Comparison of ENCODE assay signal across 22 cellular contexts in genomic region chr18:79853303-79853992, GRCh38. TPM values are rescaled to one million over a fixed set of nuclear protein-coding genes. Genes with fewer than 3 reads are reported as not detected.
DNase-seq lines count a peak whose midpoint lies in the region; ATAC-seq and TF ChIP-seq lines count a peak whose summit lies in the region.
"Had no signal": no experiment of that assay in that cellular context is flagged by ENCODE, and none has a peak within 500 bp of the region (broad histone marks: within the 10 kb centered on the region; RNA-seq: fewer than 3 reads in every experiment).

No MANE protein-coding gene starts in this region.

- no peak overlapping the region for H3K9ac ChIP-seq in colonic mucosa (ENCODE audit: low read depth in 2 of 2, low read length in 2 of 2)
- H3K9ac ChIP-seq in neural progenitor cell, result no peak overlapping the region

- ATAC-seq in stimulated activated naive CD8-positive, alpha-beta T cell treated with anti-CD3 and anti-CD28 coated beads, Interleukin-15, amount 100 ng/mL, for 72 hours, result peak; percentile 29
- ATAC-seq in stimulated activated naive CD8-positive, alpha-beta T cell treated with anti-CD3 and anti-CD28 coated beads, Interleukin-15, Interleukin-2, amounts not matched to agents 100 U/mL and 50 U/mL, for 24 hours, result no peak
- ATAC-seq in stimulated activated naive B cell treated with anti-CD40 and anti-IgM and Interleukin-4, amounts not matched to agents 10 μg/mL and 1 μg/mL and 100 μg/mL, for 72 hours (replicated peaks), result no peak
- no peak for ATAC-seq in GM21367 (IDR thresholded peaks at IDR 0.05; ENCODE audit: unreplicated experiment)
- ATAC-seq in mucosa of descending colon, result no peak
- ATAC-seq: esophagus mucosa; stimulated activated memory B cell treated with anti-CD40 and anti-IgM and Interleukin-4, amounts not matched to agents 10 μg/mL and 1 μg/mL and 100 μg/mL, for 72 hours had no signal

- no peaks in the 10 kb centered on the region for H3K79me2 ChIP-seq in neural progenitor cell (ENCODE audit: low read depth)
- H3K79me2 ChIP-seq: hepatocyte had no signal

- no peak overlapping the region for H3K27ac ChIP-seq in colonic mucosa
- no peak overlapping the region for H3K27ac ChIP-seq in neural progenitor cell
- H3K27ac ChIP-seq: hepatocyte, RWPE1, SK-N-MC had no signal

- no peak overlapping the region for H3K4me2 ChIP-seq in neural progenitor cell
- H3K4me2 ChIP-seq: hepatocyte, smooth muscle cell had no signal

- no peaks in the 10 kb centered on the region for H3K36me3 Mint-ChIP-seq in neural progenitor cell
- H3K36me3 Mint-ChIP-seq in stimulated activated naive B cell treated with anti-CD40 and anti-IgM and Interleukin-4, amounts not matched to agents 10 μg/mL and 1 μg/mL and 100 μg/mL, for 72 hours, result no peaks in the 10 kb centered on the region
- H3K36me3 Mint-ChIP-seq: CD4-positive, CD25-positive, alpha-beta regulatory T cell; stimulated activated memory B cell treated with anti-CD40 and anti-IgM and Interleukin-4, amounts not matched to agents 10 μg/mL and 1 μg/mL and 100 μg/mL, for 72 hours had no signal

- no peak overlapping the region for H3K27ac Mint-ChIP-seq in stimulated activated naive CD8-positive, alpha-beta T cell treated with anti-CD3 and anti-CD28 coated beads, Interleukin-15, amount 100 ng/mL, for 72 hours
- H3K27ac Mint-ChIP-seq in neural progenitor cell, result peak overlapping the region; percentile 74
- no peak overlapping the region for H3K27ac Mint-ChIP-seq in stimulated activated naive B cell treated with anti-CD40 and anti-IgM and Interleukin-4, amounts not matched to agents 10 μg/mL and 1 μg/mL and 100 μg/mL, for 72 hours
- H3K27ac Mint-ChIP-seq: CD4-positive, CD25-positive, alpha-beta regulatory T cell; H9; stimulated activated memory B cell treated with anti-CD40 and anti-IgM and Interleukin-4, amounts not matched to agents 10 μg/mL and 1 μg/mL and 100 μg/mL, for 72 hours; T-helper 1 cell treated with Interleukin-12 subunit alpha and Interleukin-12 subunit beta and Interleukin-4 antibody, amounts not matched to agents 30 μg/mL and 1 μg/mL, for 36 hours had no signal

- intact Hi-C loops in colonic mucosa (cut with DNase I), result no loop called here
- intact Hi-C loops in mucosa of descending colon (cut with DNase I, micrococcal nuclease), result no loop called here

- H3K4me1 Mint-ChIP-seq in stimulated activated naive CD8-positive, alpha-beta T cell treated with anti-CD3 and anti-CD28 coated beads, Interleukin-15, amount 100 ng/mL, for 72 hours, result peaks cover 8% of the 10 kb centered on the region
- peaks cover 8% of the 10 kb centered on the region for H3K4me1 Mint-ChIP-seq in neural progenitor cell
- peaks cover 18 to 42% of the 10 kb centered on the region in 2 donors for H3K4me1 Mint-ChIP-seq in stimulated activated naive B cell treated with anti-CD40 and anti-IgM and Interleukin-4, amounts not matched to agents 10 μg/mL and 1 μg/mL and 100 μg/mL, for 72 hours

- no peak overlapping the region for H3K4me3 Mint-ChIP-seq in stimulated activated naive CD8-positive, alpha-beta T cell treated with anti-CD3 and anti-CD28 coated beads, Interleukin-15, amount 100 ng/mL, for 72 hours
- no peak overlapping the region for H3K4me3 Mint-ChIP-seq in neural progenitor cell
- H3K4me3 Mint-ChIP-seq in stimulated activated naive B cell treated with anti-CD40 and anti-IgM and Interleukin-4, amounts not matched to agents 10 μg/mL and 1 μg/mL and 100 μg/mL, for 72 hours, result no peak overlapping the region
- H3K4me3 Mint-ChIP-seq: CD4-positive, CD25-positive, alpha-beta regulatory T cell; H9; neural crest cell; stimulated activated memory B cell treated with anti-CD40 and anti-IgM and Interleukin-4, amounts not matched to agents 10 μg/mL and 1 μg/mL and 100 μg/mL, for 72 hours; T-helper 1 cell treated with Interleukin-12 subunit alpha and Interleukin-12 subunit beta and Interleukin-4 antibody, amounts not matched to agents 30 μg/mL and 1 μg/mL, for 36 hours had no signal

- H3K9me3 Mint-ChIP-seq in stimulated activated naive CD8-positive, alpha-beta T cell treated with anti-CD3 and anti-CD28 coated beads, Interleukin-15, amount 100 ng/mL, for 72 hours, result no peaks in the 10 kb centered on the region
- H3K9me3 Mint-ChIP-seq in neural progenitor cell, result no peaks in the 10 kb centered on the region
- H3K9me3 Mint-ChIP-seq in stimulated activated naive B cell treated with anti-CD40 and anti-IgM and Interleukin-4, amounts not matched to agents 10 μg/mL and 1 μg/mL and 100 μg/mL, for 72 hours, result no peaks in the 10 kb centered on the region
- H3K9me3 Mint-ChIP-seq: H9; neural crest cell; stimulated activated memory B cell treated with anti-CD40 and anti-IgM and Interleukin-4, amounts not matched to agents 10 μg/mL and 1 μg/mL and 100 μg/mL, for 72 hours; T-helper 1 cell treated with Interleukin-12 subunit alpha and Interleukin-12 subunit beta and Interleukin-4 antibody, amounts not matched to agents 30 μg/mL and 1 μg/mL, for 36 hours had no signal

- no peaks in the 10 kb centered on the region for H4K20me1 ChIP-seq in neural progenitor cell (ENCODE audit: low read depth)

- no peak overlapping the region for H3K4me3 ChIP-seq in colonic mucosa
- no peak overlapping the region for H3K4me3 ChIP-seq in neural progenitor cell
- no peak overlapping the region for H3K4me3 ChIP-seq in mucosa of descending colon
- H3K4me3 ChIP-seq: hepatocyte, SK-N-MC, smooth muscle cell had no signal

- TF ChIP-seq CTCF in colonic mucosa (IDR thresholded peaks at IDR 0.05) (no peak), neural progenitor cell (IDR thresholded peaks at IDR 0.05) (no peak), mucosa of descending colon (IDR thresholded peaks at IDR 0.05) (no peak)

- H3K27me3 ChIP-seq in colonic mucosa (no peaks in the 10 kb centered on the region), neural progenitor cell (peaks cover 21% of the 10 kb centered on the region)
- H3K27me3 ChIP-seq: hepatocyte had no signal

- H3K4me1 ChIP-seq in colonic mucosa, result no peaks in the 10 kb centered on the region
- no peaks in the 10 kb centered on the region for H3K4me1 ChIP-seq in neural progenitor cell
- no peaks in the 10 kb centered on the region for H3K4me1 ChIP-seq in mucosa of descending colon (ENCODE audit: low read depth)

- H3F3A ChIP-seq in neural progenitor cell (ENCODE audit: low read depth), result peaks cover 13% of the 10 kb centered on the region

- H2AFZ ChIP-seq in neural progenitor cell (replicated peaks), result no peak overlapping the region
- H2AFZ ChIP-seq: hepatocyte had no signal

- H3K27me3 Mint-ChIP-seq in stimulated activated naive CD8-positive, alpha-beta T cell treated with anti-CD3 and anti-CD28 coated beads, Interleukin-15, amount 100 ng/mL, for 72 hours, result peaks cover 14% of the 10 kb centered on the region
- H3K27me3 Mint-ChIP-seq in neural progenitor cell (ENCODE audit: insufficient read depth, low read depth), result peaks cover 7% of the 10 kb centered on the region
- peaks cover 8 to 17% of the 10 kb centered on the region in 2 donors for H3K27me3 Mint-ChIP-seq in stimulated activated naive B cell treated with anti-CD40 and anti-IgM and Interleukin-4, amounts not matched to agents 10 μg/mL and 1 μg/mL and 100 μg/mL, for 72 hours
- H3K27me3 Mint-ChIP-seq: CD4-positive, CD25-positive, alpha-beta regulatory T cell had no signal

- H3K36me3 ChIP-seq in colonic mucosa (no peaks in the 10 kb centered on the region), neural progenitor cell (no peaks in the 10 kb centered on the region), mucosa of descending colon (ENCODE audit: low read depth) (no peaks in the 10 kb centered on the region)

- H3K9me3 ChIP-seq in colonic mucosa, result no peaks in the 10 kb centered on the region
- H3K9me3 ChIP-seq in neural progenitor cell (ENCODE audit: low read depth), result no peaks in the 10 kb centered on the region
- H3K9me3 ChIP-seq in mucosa of descending colon, result no peaks in the 10 kb centered on the region

- DNase-seq in stimulated activated naive CD8-positive, alpha-beta T cell treated with anti-CD3 and anti-CD28 coated beads, Interleukin-15, amount 100 ng/mL, for 72 hours, result no peak
- no peak for DNase-seq in stimulated activated naive CD8-positive, alpha-beta T cell treated with anti-CD3 and anti-CD28 coated beads, Interleukin-15, Interleukin-2, amounts not matched to agents 100 U/mL and 50 U/mL, for 24 hours
- DNase-seq in colonic mucosa, result peak; percentile 8
- no peak for DNase-seq in neural progenitor cell (ENCODE audit: low spot score)
- DNase-seq in stimulated activated naive B cell treated with anti-CD40 and anti-IgM and Interleukin-4, amounts not matched to agents 10 μg/mL and 1 μg/mL and 100 μg/mL, for 72 hours, result no peak
- DNase-seq in mucosa of descending colon, result no peak
- DNase-seq in cerebellar nuclear complex (lab: John Stamatoyannopoulos, UW), result no peak
- DNase-seq: CD4-positive, CD25-positive, alpha-beta regulatory T cell; effector CD4-positive, alpha-beta T cell; H9; Karpas-422; NCI-H187; NCI-H526 had no signal

RNA-seq across cellular contexts. Expression of gene KCNG2, which starts 55.7 kb away (rescaled TPM):
- total RNA-seq in colonic mucosa (under 1 TPM in 1 of 2 donors, not detected in 1; 0.32 TPM), neural progenitor cell (ENCODE audit: low replicate concordance) (0.99 TPM in 1 of 2 replicates, not detected in the other), mucosa of descending colon (under 1 TPM in 1 of 3 donors, not detected in 2; 0.19 TPM)
- total RNA-seq: CD4-positive, CD25-positive, alpha-beta regulatory T cell; hepatocyte; neural crest cell; smooth muscle cell had no signal
